In genomic region chr2:165698621-165698946, GRCh38 we compare ENCODE assay signal across 1 cellular context.
TF ChIP-seq lines count a peak whose summit lies in the region.

No MANE protein-coding gene starts in this region.

TF ChIP-seq in HCT116, 20 proteins besides CTCF, POLR2A, EP300 and RAD21 (continued from another document):
- TF ChIP-seq EZH2phosphoT487 (IDR thresholded peaks at IDR 0.05; ENCODE audit: borderline replicate concordance) (no peak), MAX (IDR thresholded peaks at IDR 0.05) (no peak), TCF7L2 (IDR thresholded peaks at IDR 0.05; ENCODE audit: borderline replicate concordance, extremely low read depth, insufficient read depth, insufficient read length) (no peak), JUND (IDR thresholded peaks at IDR 0.05) (no peak), YY1 (IDR thresholded peaks at IDR 0.05; ENCODE audit: extremely low read depth, insufficient replicate concordance, low read depth, low read length) (no peak), CEBPB (IDR thresholded peaks at IDR 0.05; ENCODE audit: low read depth) (no peak), ELF1 (IDR thresholded peaks at IDR 0.05; ENCODE audit: borderline replicate concordance, low read depth) (no peak), SRF (IDR thresholded peaks at IDR 0.05; ENCODE audit: low read depth) (no peak), POLR2AphosphoS5 (IDR thresholded peaks at IDR 0.05; ENCODE audit: low read depth, low read length) (no peak)
TF ChIP-seq in HCT116: peak in this region for 0.
